In genomic region chr20:9311132-9311531, GRCh38 we compare ENCODE assay signal across 30 cellular contexts.
DNase-seq lines count a peak whose midpoint lies in the region; ATAC-seq, FAIRE-seq and TF ChIP-seq lines count a peak whose summit lies in the region.
"Had no signal": no experiment of that assay in that cellular context is flagged by ENCODE, and none has a peak within 500 bp of the region (broad histone marks: within the 10 kb centered on the region; RNA-seq: fewer than 3 reads in every experiment).

No MANE protein-coding gene starts in this region.

- no peaks in the 10 kb centered on the region for H3K9me2 ChIP-seq in PC-9 (ENCODE audit: insufficient read depth)

- no peak overlapping the region for H4K91ac ChIP-seq in mesenchymal stem cell (ENCODE audit: low read length)

- no peak overlapping the region for H2AFZ ChIP-seq in mesenchymal stem cell (ENCODE audit: low read depth, low read length)
- H2AFZ ChIP-seq in PC-9: no peak overlapping the region

- TF ChIP-seq EP300 in A549 (IDR thresholded peaks at IDR 0.05): no peak

- CTCF ChIA-PET in A549 (lab: Yijun Ruan, JAX): interaction anchor here (1.0 kb wide), 1 partner anchor 8 kb away, joined by 3 read pairs; no protein-coding TSS in a partner anchor
- CTCF ChIA-PET in PC-9 (lab: Charles Lee): no interaction called here

- no TSS peak for BruUV-seq in PC-9 (replicated peaks; lab: Mats Ljungman, UMichigan)

- peaks cover 15% of the 10 kb centered on the region for H3K79me1 ChIP-seq in mesenchymal stem cell (replicated peaks; ENCODE audit: low read length, poor library complexity, severe bottlenecking)

- H3K36me3 ChIP-seq in mesenchymal stem cell (ENCODE audit: control insufficient read depth in 1 of 2, insufficient read depth in 2 of 2, low read depth in 1 of 2, low read length in 2 of 2) (no peaks in the 10 kb centered on the region), PC-9 (ENCODE audit: low read depth) (no peaks in the 10 kb centered on the region)
- H3K36me3 ChIP-seq: BLaER1, esophagus squamous epithelium, Peyer's patch, upper lobe of right lung had no signal

- no peak for TF ChIP-seq CTCF in A549 (IDR thresholded peaks at IDR 0.05)
- TF ChIP-seq CTCF in PC-9 (conservative IDR thresholded peaks at IDR 0.05): no peak

- intact Hi-C loops in PC-9 (cut with micrococcal nuclease; ENCODE audit: unreplicated experiment): no loop called here

- H3K9me3 ChIP-seq in A549 (no peaks in the 10 kb centered on the region), mesenchymal stem cell (ENCODE audit: control insufficient read depth, low read length) (peaks cover 4% of the 10 kb centered on the region), PC-9 (ENCODE audit: insufficient read depth, low read depth) (no peaks in the 10 kb centered on the region)
- H3K9me3 ChIP-seq: BLaER1, Caco-2, esophagus squamous epithelium, Peyer's patch, upper lobe of right lung had no signal

- POLR2A ChIA-PET in A549 (lab: Yijun Ruan, JAX) (no interaction called here), PC-9 (lab: Charles Lee; ENCODE audit: unreplicated experiment) (no interaction called here)

- peak overlapping the region; percentile 36 to 53; a peak in 4 of 6 replicates for H3K27ac ChIP-seq in A549
- H3K27ac ChIP-seq in mesenchymal stem cell (ENCODE audit: low read length, poor library complexity, severe bottlenecking): peak overlapping the region; percentile 93
- H3K27ac ChIP-seq in PC-9: no peak overlapping the region
- H3K27ac ChIP-seq: BLaER1, esophagus squamous epithelium, Peyer's patch, upper lobe of right lung had no signal

- no peak for FAIRE-seq in A549 (lab: Jason Lieb, UNC)
- FAIRE-seq: A204.1, bronchial epithelial cell, GM12891 had no signal

- H4K20me1 ChIP-seq in PC-9 (ENCODE audit: insufficient read depth): no peaks in the 10 kb centered on the region
- H4K20me1 ChIP-seq: BLaER1 had no signal

- H3K4ac ChIP-seq in mesenchymal stem cell (ENCODE audit: low read depth in 1 of 2, low read length in 2 of 2): no peak overlapping the region

- H3F3A ChIP-seq in PC-9 (ENCODE audit: insufficient read depth, low read depth): no peaks in the 10 kb centered on the region

- no peak for TF ChIP-seq RAD21 in A549 (conservative IDR thresholded peaks at IDR 0.05 in 1 of 2, IDR thresholded peaks at IDR 0.05 in 1 of 2)

- no peak; a peak in 1 of 6 replicates for ATAC-seq in A549
- no peak for ATAC-seq in GM19395 (IDR thresholded peaks at IDR 0.05; ENCODE audit: unreplicated experiment)
- ATAC-seq: activated CD4-positive, alpha-beta T cell treated with anti-CD3 and anti-CD28 coated beads for 36 hours; activated T-cell treated with anti-CD3 and anti-CD28 coated beads, Interleukin-2, amount 50 U/mL, for 72 hours; T-helper 17 cell; upper lobe of right lung had no signal

- no peak overlapping the region for H2BK120ac ChIP-seq in mesenchymal stem cell (ENCODE audit: low read depth, low read length)

- no peak overlapping the region for H3K4me3 ChIP-seq in A549
- H3K4me3 ChIP-seq in mesenchymal stem cell (ENCODE audit: insufficient read depth in 1 of 2, low read depth in 1 of 2, low read length in 2 of 2): no peak overlapping the region
- no peak overlapping the region for H3K4me3 ChIP-seq in PC-9
- H3K4me3 ChIP-seq: BLaER1, esophagus squamous epithelium, lung, Peyer's patch, smooth muscle cell, upper lobe of right lung had no signal

- H3K14ac ChIP-seq in mesenchymal stem cell (ENCODE audit: low read length in 2 of 2): no peak overlapping the region

- no peak overlapping the region for H4K8ac ChIP-seq in mesenchymal stem cell (ENCODE audit: low read length)

- H2BK12ac ChIP-seq in mesenchymal stem cell (ENCODE audit: low read length in 2 of 2): peak overlapping the region in 1 of 2 experiments; percentile 72

- no peaks in the 10 kb centered on the region for H3K79me2 ChIP-seq in PC-9 (ENCODE audit: low read depth)

- no peak overlapping the region for H3K9ac ChIP-seq in mesenchymal stem cell (ENCODE audit: low read length)
- H3K9ac ChIP-seq: BLaER1 had no signal

- no peak overlapping the region for H2BK15ac ChIP-seq in mesenchymal stem cell (ENCODE audit: low read depth, poor library complexity, severe bottlenecking)

- H2BK5ac ChIP-seq in mesenchymal stem cell (ENCODE audit: low read depth, low read length, poor library complexity, severe bottlenecking): no peak overlapping the region

- DNase-seq in A549 (ENCODE audit: low read depth in 1 of 2, low spot score in 1 of 2) (no peak), HT1080 (ENCODE audit: low read depth) (peak; percentile 18), amniotic epithelial cell (ENCODE audit: low read depth) (peak; percentile 27), mesenchymal stem cell (no peak), PC-9 (no peak), cerebellar cortex (ENCODE audit: low spot score) (no peak), COR-L47 (lab: John Stamatoyannopoulos, UW) (no peak)
- DNase-seq: activated CD4-positive, alpha-beta T cell treated with anti-CD3 and anti-CD28 coated beads for 36 hours; activated naive CD4-positive, alpha-beta T cell treated with Interleukin-2 at 50 U/mL for 16 hours; activated T-cell treated with anti-CD3 and anti-CD28 coated beads, Interleukin-2, amount 50 U/mL, for 72 hours; amniotic stem cell; Caco-2; cortex of kidney; DMS79 treated with DMSO at 0.1 percent for 48 hours; esophagus squamous epithelium; KBM-7; NCI-H1436 treated with DMSO at 0.1 percent for 48 hours; NCI-H510A; NK-92 treated with Interleukin-12 subunit alpha and Interleukin-12 subunit beta, amount 100 ng/mL, for 24 hours; Peyer's patch; substantia nigra; T-helper 17 cell; upper lobe of right lung had no signal

- TF ChIP-seq POLR2A in A549 (IDR thresholded peaks at IDR 0.05; ENCODE audit: low read length): no peak

- H3K4me1 ChIP-seq in A549 (peaks cover 35% of the 10 kb centered on the region), mesenchymal stem cell (ENCODE audit: control insufficient read depth, insufficient read depth, low read depth, low read length) (peaks cover 9% of the 10 kb centered on the region), PC-9 (replicated peaks; ENCODE audit: insufficient read depth) (peaks cover 5% of the 10 kb centered on the region; the same call in 1 of the 2 replicates)
- H3K4me1 ChIP-seq: BLaER1, Peyer's patch, upper lobe of right lung had no signal

- H3K18ac ChIP-seq in mesenchymal stem cell (ENCODE audit: low read depth in 1 of 2, low read length in 2 of 2): peak overlapping the region in 1 of 2 experiments; percentile 21

- H3K4me2 ChIP-seq in A549 (peak overlapping the region; percentile 8; the same call in 1 of the 3 replicates), mesenchymal stem cell (ENCODE audit: low read length, poor library complexity, severe bottlenecking) (no peak overlapping the region), PC-9 (no peak overlapping the region)
- H3K4me2 ChIP-seq: BLaER1 had no signal

- 73% methylated on average over 1 of the region's 1 CpG for WGBS in A549 (ENCODE audit: missing lambda C conversion rate)
- WGBS in mesenchymal stem cell: 67% methylated on average over 1 of the region's 1 CpG

- H3K23ac ChIP-seq in mesenchymal stem cell (ENCODE audit: low read length in 2 of 2): no peak overlapping the region

- peak overlapping the region; percentile 87 for H2AK5ac ChIP-seq in mesenchymal stem cell (ENCODE audit: low read length, severe bottlenecking)

- H3K27me3 ChIP-seq in mesenchymal stem cell (ENCODE audit: control insufficient read depth in 1 of 2, insufficient read depth in 1 of 2, low read length in 2 of 2) (no peaks in the 10 kb centered on the region), PC-9 (ENCODE audit: insufficient read depth, low read depth) (no peaks in the 10 kb centered on the region)
- H3K27me3 ChIP-seq: BLaER1, esophagus squamous epithelium, Peyer's patch, upper lobe of right lung had no signal

TF ChIP-seq in A549, 52 proteins besides CTCF, POLR2A, EP300 and RAD21:
- TF ChIP-seq HOXB13 (CRISPR knock-in tag; IDR thresholded peaks at IDR 0.05; ENCODE audit: low read depth) (no peak), PBX3 (IDR thresholded peaks at IDR 0.05) (no peak), CEBPB (IDR thresholded peaks at IDR 0.05) (peak in 1 of 2 experiments; percentile 46; a peak in 1 of 4 replicates), FOXS1 (CRISPR knock-in tag; IDR thresholded peaks at IDR 0.05) (no peak), EHMT2 (IDR thresholded peaks at IDR 0.05; ENCODE audit: low read depth) (no peak), HOXB5 (CRISPR knock-in tag; IDR thresholded peaks at IDR 0.05) (no peak)

Comparison
In these comparisons a context has a peak if more than half of its experiments do, and no peak if none do; other contexts are left out.
1. DNase-seq: peak in HT1080 (single experiment) and amniotic epithelial cell (single experiment); none in A549 (0 of 2), mesenchymal stem cell (single experiment), PC-9 (0 of 2), cerebellar cortex (single experiment) and COR-L47 (single experiment).